ENCODE assay signal across 1 cellular context in the genomic region with DNA sequence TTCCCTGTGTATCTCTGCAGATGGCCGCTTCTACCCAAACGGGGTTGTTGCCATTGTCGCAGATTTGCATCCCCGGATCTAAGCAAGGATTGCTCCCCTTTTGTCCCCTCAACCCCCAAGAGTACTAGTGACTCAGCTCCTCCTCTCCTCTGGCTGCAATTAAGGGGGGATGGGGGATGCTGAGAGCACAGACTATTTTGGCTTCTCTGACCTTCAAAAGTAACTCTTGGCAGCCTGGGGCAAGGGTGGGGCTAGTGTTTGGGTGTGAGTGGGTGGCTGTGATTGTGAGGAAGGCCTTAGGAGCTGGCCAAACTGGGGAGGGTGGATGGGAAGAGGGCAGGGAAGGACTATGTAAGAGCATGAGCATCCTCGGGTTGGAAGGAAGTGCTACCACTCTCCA.
TF ChIP-seq lines count a peak whose summit lies in the region.

No MANE protein-coding gene starts in this region.

TF ChIP-seq in HepG2, 621 proteins besides CTCF, POLR2A, EP300 and RAD21:
- TF ChIP-seq, protein P1, sequence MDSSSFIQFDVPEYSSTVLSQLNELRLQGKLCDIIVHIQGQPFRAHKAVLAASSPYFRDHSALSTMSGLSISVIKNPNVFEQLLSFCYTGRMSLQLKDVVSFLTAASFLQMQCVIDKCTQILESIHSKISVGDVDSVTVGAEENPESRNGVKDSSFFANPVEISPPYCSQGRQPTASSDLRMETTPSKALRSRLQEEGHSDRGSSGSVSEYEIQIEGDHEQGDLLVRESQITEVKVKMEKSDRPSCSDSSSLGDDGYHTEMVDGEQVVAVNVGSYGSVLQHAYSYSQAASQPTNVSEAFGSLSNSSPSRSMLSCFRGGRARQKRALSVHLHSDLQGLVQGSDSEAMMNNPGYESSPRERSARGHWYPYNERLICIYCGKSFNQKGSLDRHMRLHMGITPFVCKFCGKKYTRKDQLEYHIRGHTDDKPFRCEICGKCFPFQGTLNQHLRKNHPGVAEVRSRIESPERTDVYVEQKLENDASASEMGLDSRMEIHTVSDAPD (CRISPR knock-in tag; IDR thresholded peaks at IDR 0.05): no peak
- TF ChIP-seq ZNF44 (CRISPR knock-in tag; IDR thresholded peaks at IDR 0.05) (no peak), REL (CRISPR knock-in tag; conservative IDR thresholded peaks at IDR 0.05) (no peak), MYC (CRISPR knock-in tag; IDR thresholded peaks at IDR 0.05; ENCODE audit: borderline replicate concordance) (no peak), MTF2 (CRISPR knock-in tag; IDR thresholded peaks at IDR 0.05; ENCODE audit: borderline replicate concordance) (no peak), ZNF644 (CRISPR knock-in tag; IDR thresholded peaks at IDR 0.05; ENCODE audit: low read depth) (no peak)
- TF ChIP-seq, protein P2, sequence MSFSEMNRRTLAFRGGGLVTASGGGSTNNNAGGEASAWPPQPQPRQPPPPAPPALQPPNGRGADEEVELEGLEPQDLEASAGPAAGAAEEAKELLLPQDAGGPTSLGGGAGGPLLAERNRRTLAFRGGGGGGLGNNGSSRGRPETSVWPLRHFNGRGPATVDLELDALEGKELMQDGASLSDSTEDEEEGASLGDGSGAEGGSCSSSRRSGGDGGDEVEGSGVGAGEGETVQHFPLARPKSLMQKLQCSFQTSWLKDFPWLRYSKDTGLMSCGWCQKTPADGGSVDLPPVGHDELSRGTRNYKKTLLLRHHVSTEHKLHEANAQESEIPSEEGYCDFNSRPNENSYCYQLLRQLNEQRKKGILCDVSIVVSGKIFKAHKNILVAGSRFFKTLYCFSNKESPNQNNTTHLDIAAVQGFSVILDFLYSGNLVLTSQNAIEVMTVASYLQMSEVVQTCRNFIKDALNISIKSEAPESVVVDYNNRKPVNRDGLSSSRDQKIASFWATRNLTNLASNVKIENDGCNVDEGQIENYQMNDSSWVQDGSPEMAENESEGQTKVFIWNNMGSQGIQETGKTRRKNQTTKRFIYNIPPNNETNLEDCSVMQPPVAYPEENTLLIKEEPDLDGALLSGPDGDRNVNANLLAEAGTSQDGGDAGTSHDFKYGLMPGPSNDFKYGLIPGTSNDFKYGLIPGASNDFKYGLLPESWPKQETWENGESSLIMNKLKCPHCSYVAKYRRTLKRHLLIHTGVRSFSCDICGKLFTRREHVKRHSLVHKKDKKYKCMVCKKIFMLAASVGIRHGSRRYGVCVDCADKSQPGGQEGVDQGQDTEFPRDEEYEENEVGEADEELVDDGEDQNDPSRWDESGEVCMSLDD (CRISPR knock-in tag; IDR thresholded peaks at IDR 0.05; ENCODE audit: borderline replicate concordance): no peak
- TF ChIP-seq, protein P3, sequence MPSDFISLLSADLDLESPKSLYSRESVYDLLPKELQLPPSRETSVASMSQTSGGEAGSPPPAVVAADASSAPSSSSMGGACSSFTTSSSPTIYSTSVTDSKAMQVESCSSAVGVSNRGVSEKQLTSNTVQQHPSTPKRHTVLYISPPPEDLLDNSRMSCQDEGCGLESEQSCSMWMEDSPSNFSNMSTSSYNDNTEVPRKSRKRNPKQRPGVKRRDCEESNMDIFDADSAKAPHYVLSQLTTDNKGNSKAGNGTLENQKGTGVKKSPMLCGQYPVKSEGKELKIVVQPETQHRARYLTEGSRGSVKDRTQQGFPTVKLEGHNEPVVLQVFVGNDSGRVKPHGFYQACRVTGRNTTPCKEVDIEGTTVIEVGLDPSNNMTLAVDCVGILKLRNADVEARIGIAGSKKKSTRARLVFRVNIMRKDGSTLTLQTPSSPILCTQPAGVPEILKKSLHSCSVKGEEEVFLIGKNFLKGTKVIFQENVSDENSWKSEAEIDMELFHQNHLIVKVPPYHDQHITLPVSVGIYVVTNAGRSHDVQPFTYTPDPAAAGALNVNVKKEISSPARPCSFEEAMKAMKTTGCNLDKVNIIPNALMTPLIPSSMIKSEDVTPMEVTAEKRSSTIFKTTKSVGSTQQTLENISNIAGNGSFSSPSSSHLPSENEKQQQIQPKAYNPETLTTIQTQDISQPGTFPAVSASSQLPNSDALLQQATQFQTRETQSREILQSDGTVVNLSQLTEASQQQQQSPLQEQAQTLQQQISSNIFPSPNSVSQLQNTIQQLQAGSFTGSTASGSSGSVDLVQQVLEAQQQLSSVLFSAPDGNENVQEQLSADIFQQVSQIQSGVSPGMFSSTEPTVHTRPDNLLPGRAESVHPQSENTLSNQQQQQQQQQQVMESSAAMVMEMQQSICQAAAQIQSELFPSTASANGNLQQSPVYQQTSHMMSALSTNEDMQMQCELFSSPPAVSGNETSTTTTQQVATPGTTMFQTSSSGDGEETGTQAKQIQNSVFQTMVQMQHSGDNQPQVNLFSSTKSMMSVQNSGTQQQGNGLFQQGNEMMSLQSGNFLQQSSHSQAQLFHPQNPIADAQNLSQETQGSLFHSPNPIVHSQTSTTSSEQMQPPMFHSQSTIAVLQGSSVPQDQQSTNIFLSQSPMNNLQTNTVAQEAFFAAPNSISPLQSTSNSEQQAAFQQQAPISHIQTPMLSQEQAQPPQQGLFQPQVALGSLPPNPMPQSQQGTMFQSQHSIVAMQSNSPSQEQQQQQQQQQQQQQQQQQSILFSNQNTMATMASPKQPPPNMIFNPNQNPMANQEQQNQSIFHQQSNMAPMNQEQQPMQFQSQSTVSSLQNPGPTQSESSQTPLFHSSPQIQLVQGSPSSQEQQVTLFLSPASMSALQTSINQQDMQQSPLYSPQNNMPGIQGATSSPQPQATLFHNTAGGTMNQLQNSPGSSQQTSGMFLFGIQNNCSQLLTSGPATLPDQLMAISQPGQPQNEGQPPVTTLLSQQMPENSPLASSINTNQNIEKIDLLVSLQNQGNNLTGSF (CRISPR knock-in tag; IDR thresholded peaks at IDR 0.05): no peak
TF ChIP-seq in HepG2: peak in this region for 0.
